In genomic region chr16:83699817-83700216, GRCh38 we compare ENCODE assay signal across 1 cellular context.
TF ChIP-seq lines count a peak whose summit lies in the region.

No MANE protein-coding gene starts in this region.

TF ChIP-seq in neural cell, 6 proteins besides CTCF, POLR2A, EP300 and RAD21 (continued from another document):
- TF ChIP-seq, protein P1, sequence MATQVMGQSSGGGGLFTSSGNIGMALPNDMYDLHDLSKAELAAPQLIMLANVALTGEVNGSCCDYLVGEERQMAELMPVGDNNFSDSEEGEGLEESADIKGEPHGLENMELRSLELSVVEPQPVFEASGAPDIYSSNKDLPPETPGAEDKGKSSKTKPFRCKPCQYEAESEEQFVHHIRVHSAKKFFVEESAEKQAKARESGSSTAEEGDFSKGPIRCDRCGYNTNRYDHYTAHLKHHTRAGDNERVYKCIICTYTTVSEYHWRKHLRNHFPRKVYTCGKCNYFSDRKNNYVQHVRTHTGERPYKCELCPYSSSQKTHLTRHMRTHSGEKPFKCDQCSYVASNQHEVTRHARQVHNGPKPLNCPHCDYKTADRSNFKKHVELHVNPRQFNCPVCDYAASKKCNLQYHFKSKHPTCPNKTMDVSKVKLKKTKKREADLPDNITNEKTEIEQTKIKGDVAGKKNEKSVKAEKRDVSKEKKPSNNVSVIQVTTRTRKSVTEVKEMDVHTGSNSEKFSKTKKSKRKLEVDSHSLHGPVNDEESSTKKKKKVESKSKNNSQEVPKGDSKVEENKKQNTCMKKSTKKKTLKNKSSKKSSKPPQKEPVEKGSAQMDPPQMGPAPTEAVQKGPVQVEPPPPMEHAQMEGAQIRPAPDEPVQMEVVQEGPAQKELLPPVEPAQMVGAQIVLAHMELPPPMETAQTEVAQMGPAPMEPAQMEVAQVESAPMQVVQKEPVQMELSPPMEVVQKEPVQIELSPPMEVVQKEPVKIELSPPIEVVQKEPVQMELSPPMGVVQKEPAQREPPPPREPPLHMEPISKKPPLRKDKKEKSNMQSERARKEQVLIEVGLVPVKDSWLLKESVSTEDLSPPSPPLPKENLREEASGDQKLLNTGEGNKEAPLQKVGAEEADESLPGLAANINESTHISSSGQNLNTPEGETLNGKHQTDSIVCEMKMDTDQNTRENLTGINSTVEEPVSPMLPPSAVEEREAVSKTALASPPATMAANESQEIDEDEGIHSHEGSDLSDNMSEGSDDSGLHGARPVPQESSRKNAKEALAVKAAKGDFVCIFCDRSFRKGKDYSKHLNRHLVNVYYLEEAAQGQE (IDR thresholded peaks at IDR 0.05; ENCODE audit: borderline replicate concordance) = no peak
- TF ChIP-seq POLR2AphosphoS5 (IDR thresholded peaks at IDR 0.05) (peak; percentile 79), EZH2 (IDR thresholded peaks at IDR 0.05; ENCODE audit: borderline replicate concordance, insufficient read depth, low read length, poor library complexity, severe bottlenecking) (no peak), MXI1 (conservative IDR thresholded peaks at IDR 0.05; ENCODE audit: poor library complexity, severe bottlenecking) (no peak)
